ENCODE assay signal across 22 cellular contexts in the genomic region with DNA sequence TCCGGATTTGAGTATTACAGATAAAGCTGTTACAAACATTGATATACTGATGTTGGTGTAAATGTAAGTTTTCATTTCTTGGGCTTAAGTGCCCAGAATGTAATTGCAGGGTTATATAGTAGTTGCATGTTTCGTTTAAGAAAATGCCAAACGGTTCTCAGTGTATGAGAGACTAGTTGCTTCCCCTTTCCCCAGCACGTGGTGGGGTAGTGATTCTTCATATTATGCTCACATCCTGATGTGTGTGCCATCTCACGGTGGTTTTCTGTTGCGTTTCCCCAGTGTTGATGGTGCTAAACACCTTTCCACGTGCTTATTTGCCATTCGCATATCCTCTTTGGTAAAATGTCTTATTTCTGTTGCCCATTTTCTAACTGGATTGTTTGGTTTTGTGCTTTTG. TPM values are rescaled to one million over a fixed set of nuclear protein-coding genes. Genes with fewer than 3 reads are reported as not detected.
"Had no signal": no experiment of that assay in that cellular context is flagged by ENCODE, and none has a peak within 500 bp of the region (broad histone marks: within the 10 kb centered on the region; RNA-seq: fewer than 3 reads in every experiment).

No MANE protein-coding gene starts in this region.

- ATAC-seq: mucosa of descending colon; natural killer cell treated with Interleukin-12 subunit alpha and Interleukin-12 subunit beta and Interleukin-15 and Interleukin-18, amount 100 ng/mL, for 72 hours; right lobe of liver; stimulated activated naive B cell treated with anti-CD40 and anti-IgM and Interleukin-4, amounts not matched to agents 10 μg/mL and 1 μg/mL and 100 μg/mL, for 72 hours had no signal

- H3K9me3 Mint-ChIP-seq: natural killer cell treated with Interleukin-12 subunit alpha and Interleukin-12 subunit beta and Interleukin-15 and Interleukin-18, amount 100 ng/mL, for 72 hours; neural crest cell; stimulated activated naive CD8-positive, alpha-beta T cell treated with anti-CD3 and anti-CD28 coated beads, Interleukin-15, Interleukin-2, amounts not matched to agents 100 ng/mL and 50 ng/mL, for 24 hours; type B pancreatic cell had no signal

- H3K36me3 ChIP-seq: neutrophil had no signal

- DNase-seq: effector memory CD4-positive, alpha-beta T cell; erythroblast; esophagus squamous epithelium; foreskin melanocyte; mesenchymal stem cell; naive B cell; right lobe of liver; small intestine; stimulated activated CD4-positive, alpha-beta T cell treated with anti-CD3 and anti-CD28 coated beads, Interleukin-15, amount 100 ng/mL, for 24 hours; stimulated activated CD4-positive, alpha-beta T cell treated with anti-CD3 and anti-CD28 coated beads, Interleukin-2, amount 100 ng/mL, for 48 hours; stimulated activated naive B cell treated with anti-CD40 and anti-IgM and Interleukin-4, amounts not matched to agents 10 μg/mL and 1 μg/mL and 100 μg/mL, for 72 hours; testis; tibial artery had no signal

- H3K4me3 ChIP-seq: esophagus squamous epithelium, mucosa of descending colon, pancreas, right lobe of liver, testis, tibial artery had no signal

- H3K27me3 ChIP-seq: esophagus squamous epithelium, neutrophil, pancreas, right lobe of liver, testis, tibial artery had no signal

- H3K36me3 Mint-ChIP-seq: natural killer cell treated with Interleukin-12 subunit alpha and Interleukin-12 subunit beta and Interleukin-15 and Interleukin-18, amount 100 ng/mL, for 72 hours had no signal

- H3K27ac Mint-ChIP-seq: mesothelial cell of epicardium; natural killer cell treated with Interleukin-12 subunit alpha and Interleukin-12 subunit beta and Interleukin-15 and Interleukin-18, amount 100 ng/mL, for 72 hours; stimulated activated naive B cell treated with anti-CD40 and anti-IgM and Interleukin-4, amounts not matched to agents 10 μg/mL and 1 μg/mL and 100 μg/mL, for 72 hours; stimulated activated naive CD8-positive, alpha-beta T cell treated with anti-CD3 and anti-CD28 coated beads, Interleukin-15, Interleukin-2, amounts not matched to agents 100 ng/mL and 50 ng/mL, for 24 hours had no signal

- H3K27ac ChIP-seq: esophagus squamous epithelium, neutrophil, pancreas, right lobe of liver, testis, tibial artery had no signal

- H3K27me3 Mint-ChIP-seq: naive B cell; natural killer cell treated with Interleukin-12 subunit alpha and Interleukin-12 subunit beta and Interleukin-15 and Interleukin-18, amount 100 ng/mL, for 72 hours; stimulated activated naive B cell treated with anti-CD40 and anti-IgM and Interleukin-4, amounts not matched to agents 10 μg/mL and 1 μg/mL and 100 μg/mL, for 72 hours; stimulated activated naive CD8-positive, alpha-beta T cell treated with anti-CD3 and anti-CD28 coated beads, Interleukin-15, Interleukin-2, amounts not matched to agents 100 ng/mL and 50 ng/mL, for 24 hours; type B pancreatic cell had no signal

- H3K4me1 Mint-ChIP-seq: mesothelial cell of epicardium; naive B cell; neural crest cell; stimulated activated naive B cell treated with anti-CD40 and anti-IgM and Interleukin-4, amounts not matched to agents 10 μg/mL and 1 μg/mL and 100 μg/mL, for 72 hours had no signal

- H3K4me1 ChIP-seq: esophagus squamous epithelium, pancreas, right lobe of liver, testis, tibial artery had no signal

- H3K9me3 ChIP-seq: esophagus squamous epithelium, mucosa of descending colon, neutrophil, pancreas, right lobe of liver, testis, tibial artery had no signal

- H3K4me3 Mint-ChIP-seq: mesothelial cell of epicardium; naive B cell; natural killer cell treated with Interleukin-12 subunit alpha and Interleukin-12 subunit beta and Interleukin-15 and Interleukin-18, amount 100 ng/mL, for 72 hours; neural crest cell; stimulated activated naive B cell treated with anti-CD40 and anti-IgM and Interleukin-4, amounts not matched to agents 10 μg/mL and 1 μg/mL and 100 μg/mL, for 72 hours; stimulated activated naive CD8-positive, alpha-beta T cell treated with anti-CD3 and anti-CD28 coated beads, Interleukin-15, Interleukin-2, amounts not matched to agents 100 ng/mL and 50 ng/mL, for 24 hours; type B pancreatic cell had no signal

RNA-seq across cellular contexts. Expression of a gene that starts 34.7 kb away (rescaled TPM):
- polyA plus RNA-seq: keratinocyte had no signal

RNA-seq across cellular contexts. Expression of a gene that starts 51.7 kb away (rescaled TPM):
- polyA plus RNA-seq: keratinocyte had no signal
